8 cellular contexts compared by ENCODE assay signal in the genomic region with DNA sequence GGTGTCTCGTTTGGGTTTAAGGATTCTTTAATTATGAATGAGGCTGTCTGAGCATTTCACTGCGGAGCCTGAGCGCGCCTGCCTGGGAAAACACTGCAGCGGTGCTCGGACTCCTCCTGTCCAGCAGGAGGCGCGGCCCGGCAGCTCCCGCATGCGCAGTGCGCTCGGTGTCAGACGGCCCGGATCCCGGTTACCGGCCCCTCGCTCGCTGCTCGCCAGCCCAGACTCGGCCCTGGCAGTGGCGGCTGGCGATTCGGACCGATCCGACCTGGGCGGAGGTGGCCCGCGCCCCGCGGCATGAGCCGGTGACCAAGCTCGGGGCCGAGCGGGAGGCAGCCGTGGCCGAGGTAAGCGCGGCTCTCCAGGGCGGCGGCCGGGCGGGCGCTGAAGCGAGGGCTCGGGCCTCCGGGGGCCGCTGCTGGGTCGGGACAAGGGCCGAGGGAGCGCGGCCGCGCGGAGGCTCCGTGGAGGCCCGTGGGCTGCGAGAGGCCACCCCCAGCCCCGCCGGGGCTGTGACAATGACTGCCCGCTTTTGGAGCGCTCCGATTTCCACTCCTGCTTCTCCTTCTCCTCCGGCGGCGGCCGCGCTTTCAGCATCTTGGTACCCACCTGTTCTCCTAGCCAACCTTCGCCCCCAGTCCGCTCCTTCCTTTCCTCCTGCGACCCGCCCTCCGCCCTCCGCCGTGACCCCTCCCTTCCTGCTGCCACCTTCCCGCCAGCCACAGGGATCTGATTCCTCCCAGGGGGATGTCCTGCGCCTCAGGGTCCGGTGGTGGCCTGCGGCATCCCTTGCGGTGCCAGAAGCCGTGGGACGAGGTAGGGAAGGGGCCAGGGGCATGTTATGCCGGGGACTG. TPM values are rescaled to one million over a fixed set of nuclear protein-coding genes. Genes with fewer than 3 reads are reported as not detected.
DNase-seq lines count a peak whose midpoint lies in the region; ATAC-seq and TF ChIP-seq lines count a peak whose summit lies in the region.

A gene (plus strand): TSS at position 173 of the 854 bp plus-strand sequence. CDS start 12,035 bp downstream, outside the sequence.

- peak; percentile 91 for TF ChIP-seq CTCF in chondrocyte (IDR thresholded peaks at IDR 0.05)

- no peaks in the 10 kb centered on the region for H3K9me3 Mint-ChIP-seq in chondrocyte (ENCODE audit: low read depth)

- peak within 1 kb of the TSS; percentile 32 for H3K27ac Mint-ChIP-seq in chondrocyte (ENCODE audit: unreplicated experiment)

- DNase-seq in Ammon's horn (ENCODE audit: low spot score) (peak; percentile 91), NCI-H345 treated with DMSO at 0.1 percent for 48 hours (lab: John Stamatoyannopoulos, UW; ENCODE audit: unreplicated experiment) (peak; percentile 84), chondrocyte (ENCODE audit: low spot score) (peak; percentile 96), kidney tubule cell (ENCODE audit: low spot score) (peak; percentile 85)
- peak; percentile 77 for DNase-seq in activated CD4-positive, alpha-beta T cell treated with anti-CD3 and anti-CD28 coated beads for 1 hour
- peak; percentile 67 to 71 for DNase-seq in stimulated activated CD4-positive, alpha-beta T cell treated with anti-CD3 and anti-CD28 coated beads, Interleukin-1b, Interleukin-23, amount 100 ng/mL, for 1 hour (ENCODE audit: low read depth in 2 of 2)

- H3K27me3 Mint-ChIP-seq in chondrocyte (ENCODE audit: low read depth), result peaks cover 17% of the 10 kb centered on the region

- ATAC-seq in GM19035 (IDR thresholded peaks at IDR 0.05; ENCODE audit: unreplicated experiment) (peak; percentile 94), HG03342 (IDR thresholded peaks at IDR 0.05; ENCODE audit: unreplicated experiment) (peak; percentile 89)

- H3K4me1 Mint-ChIP-seq in chondrocyte (ENCODE audit: low read depth), result peaks cover 22% of the 10 kb centered on the region

- H3K4me3 Mint-ChIP-seq in chondrocyte (ENCODE audit: unreplicated experiment), result peak within 1 kb of the TSS; percentile 83

- no peaks in the 10 kb centered on the region for H3K36me3 Mint-ChIP-seq in chondrocyte (ENCODE audit: low read depth)

RNA-seq across cellular contexts. Expression of the gene that starts here (rescaled TPM):
- 106 to 116 TPM (median 108 TPM) in 3 replicates for total RNA-seq in chondrocyte

Comparison
In these comparisons a context has a peak if more than half of its experiments do, and no peak if none do; other contexts are left out.
1. Peak in every context shown above with its lines: DNase-seq and ATAC-seq.